In genomic region chr1:216750031-216750627, GRCh38 we compare ENCODE assay signal across 7 cellular contexts. TPM values are rescaled to one million over a fixed set of nuclear protein-coding genes. Genes with fewer than 3 reads are reported as not detected.
DNase-seq lines count a peak whose midpoint lies in the region; ATAC-seq and TF ChIP-seq lines count a peak whose summit lies in the region.

No MANE protein-coding gene starts in this region.

- DNase-seq in Jurkat, Clone E6-1 (ENCODE audit: low read depth, low spot score) = peak; percentile 1
- DNase-seq in NT2/D1 (ENCODE audit: low read depth, low spot score) = peak; percentile 71
- DNase-seq in dermis microvascular lymphatic vessel endothelial cell (ENCODE audit: low read depth in 2 of 2) = peak; percentile 12 to 15
- DNase-seq in medulla oblongata (ENCODE audit: extremely low spot score) = peak; percentile 89
- no peak for DNase-seq in natural killer cell
- DNase-seq in activated CD4-positive, alpha-beta T cell treated with anti-CD3 and anti-CD28 coated beads, Interleukin-2, amount 50 U/mL, for 4 hours = no peak

- no peaks in the 10 kb centered on the region for H3K4me1 ChIP-seq in NT2/D1 (ENCODE audit: insufficient read depth, insufficient read length)

- H3K36me3 ChIP-seq in NT2/D1 (ENCODE audit: insufficient read depth, insufficient read length, low read length) = no peaks in the 10 kb centered on the region

- TF ChIP-seq CTCF in natural killer cell (IDR thresholded peaks at IDR 0.05) = no peak

- no peaks in the 10 kb centered on the region for H3K27me3 ChIP-seq in NT2/D1 (ENCODE audit: insufficient read depth, insufficient read length)

- no peaks in the 10 kb centered on the region for H3K4me1 Mint-ChIP-seq in natural killer cell

- H3K9me3 Mint-ChIP-seq in natural killer cell = peaks cover 2 to 3% of the 10 kb centered on the region in 2 donors

- no peak overlapping the region for H3K4me3 ChIP-seq in Jurkat, Clone E6-1 (ENCODE audit: low read length)
- H3K4me3 ChIP-seq in NT2/D1 (ENCODE audit: insufficient read length, low read depth) = no peak overlapping the region

- no peaks in the 10 kb centered on the region for H3K27me3 Mint-ChIP-seq in natural killer cell (ENCODE audit: low read depth in 2 of 2)

- peak; percentile 83 for ATAC-seq in GM18867 (IDR thresholded peaks at IDR 0.05; ENCODE audit: unreplicated experiment)
- ATAC-seq in natural killer cell = no peak

- no peaks in the 10 kb centered on the region for H3K9me3 ChIP-seq in NT2/D1 (ENCODE audit: insufficient read depth, low read length)

- intact Hi-C loops in natural killer cell (cut with micrococcal nuclease) = no loop called here

- no peak overlapping the region for H3K27ac Mint-ChIP-seq in natural killer cell

- H3K36me3 Mint-ChIP-seq in natural killer cell = no peaks in the 10 kb centered on the region

- H3K9ac ChIP-seq in NT2/D1 (ENCODE audit: insufficient read length, low read depth) = no peak overlapping the region

- no peak overlapping the region for H3K4me3 Mint-ChIP-seq in natural killer cell

RNA-seq across cellular contexts. Expression of gene ESRRG, which starts 26.9 kb away (rescaled TPM):
- polyA plus RNA-seq in Jurkat, Clone E6-1 (2012; ENCODE audit: insufficient read depth, insufficient read length) = 0.63 TPM
- total RNA-seq in dermis microvascular lymphatic vessel endothelial cell (not detected in 2 replicates), natural killer cell (not detected)

Comparison
In these comparisons a context has a peak if more than half of its experiments do, and no peak if none do; other contexts are left out.
1. DNase-seq: peak in Jurkat, Clone E6-1 (single experiment), NT2/D1 (single experiment), dermis microvascular lymphatic vessel endothelial cell (2 of 2) and medulla oblongata (single experiment); none in natural killer cell (single experiment) and activated CD4-positive, alpha-beta T cell treated with anti-CD3 and anti-CD28 coated beads, Interleukin-2, amount 50 U/mL, for 4 hours (0 of 2).